ENCODE assay signal across 1 cellular context in the genomic region with DNA sequence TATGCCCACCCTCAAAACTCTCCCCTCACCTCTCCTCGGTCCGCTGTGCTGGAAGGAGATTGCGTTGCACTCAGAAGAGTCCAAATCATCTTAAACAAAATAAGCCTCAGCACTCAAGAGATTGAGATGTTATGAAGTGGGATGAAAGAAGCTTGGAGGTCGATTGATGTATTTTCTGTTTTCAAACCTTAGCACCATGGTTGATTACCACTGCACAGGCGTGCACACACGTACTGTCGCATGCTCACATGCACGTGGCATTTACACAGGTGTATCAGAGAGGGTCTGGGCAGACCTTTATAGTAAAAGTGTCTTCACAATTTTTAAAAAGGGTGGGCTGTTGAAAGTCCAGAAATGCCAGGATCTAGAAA.
TF ChIP-seq lines count a peak whose summit lies in the region.

No MANE protein-coding gene starts in this region.

TF ChIP-seq in HCT116, 20 proteins besides CTCF, POLR2A, EP300 and RAD21 (continued from another document):
- TF ChIP-seq, protein P1, sequence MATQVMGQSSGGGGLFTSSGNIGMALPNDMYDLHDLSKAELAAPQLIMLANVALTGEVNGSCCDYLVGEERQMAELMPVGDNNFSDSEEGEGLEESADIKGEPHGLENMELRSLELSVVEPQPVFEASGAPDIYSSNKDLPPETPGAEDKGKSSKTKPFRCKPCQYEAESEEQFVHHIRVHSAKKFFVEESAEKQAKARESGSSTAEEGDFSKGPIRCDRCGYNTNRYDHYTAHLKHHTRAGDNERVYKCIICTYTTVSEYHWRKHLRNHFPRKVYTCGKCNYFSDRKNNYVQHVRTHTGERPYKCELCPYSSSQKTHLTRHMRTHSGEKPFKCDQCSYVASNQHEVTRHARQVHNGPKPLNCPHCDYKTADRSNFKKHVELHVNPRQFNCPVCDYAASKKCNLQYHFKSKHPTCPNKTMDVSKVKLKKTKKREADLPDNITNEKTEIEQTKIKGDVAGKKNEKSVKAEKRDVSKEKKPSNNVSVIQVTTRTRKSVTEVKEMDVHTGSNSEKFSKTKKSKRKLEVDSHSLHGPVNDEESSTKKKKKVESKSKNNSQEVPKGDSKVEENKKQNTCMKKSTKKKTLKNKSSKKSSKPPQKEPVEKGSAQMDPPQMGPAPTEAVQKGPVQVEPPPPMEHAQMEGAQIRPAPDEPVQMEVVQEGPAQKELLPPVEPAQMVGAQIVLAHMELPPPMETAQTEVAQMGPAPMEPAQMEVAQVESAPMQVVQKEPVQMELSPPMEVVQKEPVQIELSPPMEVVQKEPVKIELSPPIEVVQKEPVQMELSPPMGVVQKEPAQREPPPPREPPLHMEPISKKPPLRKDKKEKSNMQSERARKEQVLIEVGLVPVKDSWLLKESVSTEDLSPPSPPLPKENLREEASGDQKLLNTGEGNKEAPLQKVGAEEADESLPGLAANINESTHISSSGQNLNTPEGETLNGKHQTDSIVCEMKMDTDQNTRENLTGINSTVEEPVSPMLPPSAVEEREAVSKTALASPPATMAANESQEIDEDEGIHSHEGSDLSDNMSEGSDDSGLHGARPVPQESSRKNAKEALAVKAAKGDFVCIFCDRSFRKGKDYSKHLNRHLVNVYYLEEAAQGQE (IDR thresholded peaks at IDR 0.05; ENCODE audit: low read depth): no peak
- TF ChIP-seq CBX3 (IDR thresholded peaks at IDR 0.05; ENCODE audit: low read depth) (no peak), SIN3A (IDR thresholded peaks at IDR 0.05; ENCODE audit: low read depth) (no peak)
- TF ChIP-seq, protein P2, sequence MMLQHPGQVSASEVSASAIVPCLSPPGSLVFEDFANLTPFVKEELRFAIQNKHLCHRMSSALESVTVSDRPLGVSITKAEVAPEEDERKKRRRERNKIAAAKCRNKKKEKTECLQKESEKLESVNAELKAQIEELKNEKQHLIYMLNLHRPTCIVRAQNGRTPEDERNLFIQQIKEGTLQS (IDR thresholded peaks at IDR 0.05): no peak
TF ChIP-seq in HCT116: peak in this region for 0.
